13 cellular contexts compared by ENCODE assay signal in the genomic region with DNA sequence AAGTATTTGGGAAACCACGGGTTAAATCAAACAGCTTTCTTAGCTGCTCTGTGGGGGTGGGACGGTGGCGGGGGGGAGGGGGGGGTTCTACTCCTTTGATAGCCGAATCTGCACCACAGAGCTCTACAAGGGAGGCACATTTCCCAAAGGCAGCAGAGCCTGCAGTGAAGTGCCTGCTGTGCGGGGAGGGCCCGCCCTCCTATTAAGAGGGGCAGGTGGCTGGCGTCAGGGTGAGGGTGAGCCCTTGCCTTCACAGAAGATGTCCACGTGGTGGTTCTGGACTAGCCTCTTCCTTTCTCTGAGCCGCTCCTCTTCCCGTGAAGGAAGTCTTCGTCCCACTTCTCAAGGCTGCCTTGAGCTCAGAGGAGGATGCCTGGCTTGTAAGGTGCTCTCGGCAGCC.
A peak's percentile ranks its signal among the peaks of the same experiment; 100 is the strongest.
DNase-seq lines count a peak whose midpoint lies in the region; ATAC-seq, FAIRE-seq and TF ChIP-seq lines count a peak whose summit lies in the region.
"Had no signal": no experiment of that assay in that cellular context is flagged by ENCODE, and none has a peak within 500 bp of the region (broad histone marks: within the 10 kb centered on the region; RNA-seq: fewer than 3 reads in every experiment).

No MANE protein-coding gene starts in this region.

- ATAC-seq in upper lobe of left lung (ENCODE audit: low FRiP score in 2 of 2) = peak in 1 of 2 donors; percentile 31
- ATAC-seq: naive thymus-derived CD4-positive, alpha-beta T cell; stimulated activated naive B cell treated with anti-CD40 and anti-IgM and Interleukin-4, amounts not matched to agents 10 μg/mL and 1 μg/mL and 100 μg/mL, for 72 hours had no signal

- 59% methylated on average over 12 of the region's 12 CpGs for WGBS in esophagus muscularis mucosa
- 49 to 51% methylated on average over 7 to 12 of the region's 12 CpGs for WGBS in upper lobe of left lung, 2 donors

- H3K27me3 ChIP-seq in esophagus muscularis mucosa (no peaks in the 10 kb centered on the region), muscle layer of colon (ENCODE audit: control insufficient read depth in 1 of 2, insufficient read depth in 2 of 2, low read length in 2 of 2) (no peaks in the 10 kb centered on the region), upper lobe of left lung (no peaks in the 10 kb centered on the region), brain microvascular endothelial cell (replicated peaks) (no peaks in the 10 kb centered on the region)

- TF ChIP-seq POLR2A in esophagus muscularis mucosa (IDR thresholded peaks at IDR 0.05; ENCODE audit: low read depth) (no peak), upper lobe of left lung (IDR thresholded peaks at IDR 0.05) (no peak)

- no peak overlapping the region for H3K9ac ChIP-seq in muscle layer of colon (ENCODE audit: low read length)

- TF ChIP-seq CTCF in esophagus muscularis mucosa (IDR thresholded peaks at IDR 0.05) (no peak), upper lobe of left lung (IDR thresholded peaks at IDR 0.05) (no peak), brain microvascular endothelial cell (IDR thresholded peaks at IDR 0.05; ENCODE audit: low read depth, low read length, missing control alignments) (no peak)

- intact Hi-C loops in esophagus muscularis mucosa (cut with DNase I) = no loop called here

- H3K4me3 ChIP-seq in esophagus muscularis mucosa (no peak overlapping the region), muscle layer of colon (ENCODE audit: low read depth in 1 of 2, low read length in 2 of 2) (no peak overlapping the region), upper lobe of left lung (no peak overlapping the region), brain microvascular endothelial cell (ENCODE audit: low read depth, low read length) (no peak overlapping the region)

- in situ Hi-C loops in brain microvascular endothelial cell (cut with HindIII; ENCODE audit: low pct_ligation_motif_present, low sequenced_read_pairs) = no loop called here

- H3K4me1 ChIP-seq in esophagus muscularis mucosa (peaks cover 0 to 27% (median 8%) of the 10 kb centered on the region in 4 donors), muscle layer of colon (ENCODE audit: insufficient read depth, low read length) (peaks cover 9% of the 10 kb centered on the region), upper lobe of left lung (no peaks in the 10 kb centered on the region)

- no peak for TF ChIP-seq EP300 in esophagus muscularis mucosa (IDR thresholded peaks at IDR 0.05)
- TF ChIP-seq EP300 in upper lobe of left lung (IDR thresholded peaks at IDR 0.05) = no peak

- no peak for FAIRE-seq in frontal cortex (lab: Jason Lieb, UNC)
- FAIRE-seq: HTR-8/SVneo had no signal

- H3K36me3 ChIP-seq in esophagus muscularis mucosa (no peaks in the 10 kb centered on the region), muscle layer of colon (ENCODE audit: insufficient read depth, low read length) (no peaks in the 10 kb centered on the region), upper lobe of left lung (no peaks in the 10 kb centered on the region), brain microvascular endothelial cell (replicated peaks) (no peaks in the 10 kb centered on the region)

- H3K9me3 ChIP-seq in esophagus muscularis mucosa (peaks cover 0 to 39% (median 22%) of the 10 kb centered on the region in 4 donors), muscle layer of colon (ENCODE audit: low read length) (peaks cover 8% of the 10 kb centered on the region), upper lobe of left lung (peaks cover 4 to 33% (median 18%) of the 10 kb centered on the region in 4 donors)

- H3K27ac ChIP-seq in esophagus muscularis mucosa (replicated peaks in 1 of 4) (peak overlapping the region; percentile 54 to 65 (median 62)), muscle layer of colon (ENCODE audit: low read depth, low read length) (peak overlapping the region; percentile 24), upper lobe of left lung (peak overlapping the region in 3 of 4 donors; percentile 44 to 58 (median 48)), brain microvascular endothelial cell (no peak overlapping the region)
- H3K27ac ChIP-seq: 22Rv1 had no signal

- DNase-seq in DMS53 (lab: John Stamatoyannopoulos, UW) = peak; percentile 49
- DNase-seq in DMS53 treated with DMSO at 0.1 percent for 48 hours (lab: John Stamatoyannopoulos, UW; ENCODE audit: unreplicated experiment) = no peak
- DNase-seq in esophagus muscularis mucosa (ENCODE audit: extremely low spot score) = no peak
- DNase-seq in upper lobe of left lung = no peak
- no peak for DNase-seq in frontal cortex (ENCODE audit: low spot score in 2 of 2)
- DNase-seq in dedifferentiated amniotic fluid mesenchymal stem cell (ENCODE audit: extremely low spot score) = no peak
- DNase-seq in brain microvascular endothelial cell = no peak
- DNase-seq: activated naive CD8-positive, alpha-beta T cell treated with anti-CD3 and anti-CD28 coated beads for 36 hours; naive thymus-derived CD4-positive, alpha-beta T cell; stimulated activated naive B cell treated with anti-CD40 and anti-IgM and Interleukin-4, amounts not matched to agents 10 μg/mL and 1 μg/mL and 100 μg/mL, for 72 hours had no signal
